Comparison of ENCODE assay signal across 26 cellular contexts in the genomic region with DNA sequence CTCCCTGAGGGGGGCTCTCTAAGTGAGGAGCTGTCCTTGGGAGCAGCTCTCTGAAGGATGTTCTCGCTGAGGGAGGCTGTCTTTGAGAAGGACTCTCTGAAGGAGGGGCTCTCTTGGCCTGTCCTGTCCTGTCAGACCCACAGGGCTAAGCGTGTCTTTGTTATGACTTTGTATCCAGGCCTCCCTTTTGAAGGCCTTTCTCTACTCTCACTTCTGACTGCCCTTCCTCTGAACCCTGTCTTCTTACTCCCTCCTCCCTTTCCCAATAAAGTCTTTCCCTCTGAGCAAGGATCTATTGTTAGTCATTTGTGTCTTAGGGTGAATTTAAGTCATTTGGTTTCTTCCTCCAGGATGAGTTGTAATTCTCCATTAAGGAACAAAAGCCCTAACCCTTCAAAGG.
DNase-seq lines count a peak whose midpoint lies in the region; ATAC-seq and TF ChIP-seq lines count a peak whose summit lies in the region.
"Had no signal": no experiment of that assay in that cellular context is flagged by ENCODE, and none has a peak within 500 bp of the region (broad histone marks: within the 10 kb centered on the region; RNA-seq: fewer than 3 reads in every experiment).

No MANE protein-coding gene starts in this region.

- peak; percentile 54 for DNase-seq in GM23248
- peak; percentile 87 for DNase-seq in esophagus muscularis mucosa (ENCODE audit: extremely low spot score)
- DNase-seq in mesothelial cell of epicardium (ENCODE audit: low spot score in 2 of 2, unreplicated experiment in 2 of 2): no peak
- DNase-seq in aorta: no peak
- no peak for DNase-seq in T-helper 17 cell
- DNase-seq in DMS79 (lab: John Stamatoyannopoulos, UW): no peak
- DNase-seq: activated CD4-positive, alpha-beta T cell treated with anti-CD3 and anti-CD28 coated beads for 48 hours; activated naive CD4-positive, alpha-beta T cell treated with Interleukin-2 at 50 U/mL for 16 hours; activated T-cell treated with anti-CD3 and anti-CD28 coated beads, Interleukin-2, amount 50 U/mL, for 24 hours; CD8-positive, alpha-beta T cell; GF-D8; head of caudate nucleus; midbrain; MV-4-11; NCI-H1694 treated with DMSO at 0.1 percent for 48 hours; NCI-H2171; NCI-H526; stimulated activated CD4-positive, alpha-beta T cell treated with anti-CD3 and anti-CD28 coated beads, Interleukin-12 subunit alpha, Interleukin-12 subunit beta, amount 100 ng/mL, for 4 hours; stimulated activated naive CD4-positive, alpha-beta T cell treated with Interleukin-2 at 50 U/mL for 16 hours; T-cell had no signal

- H3K9me3 Mint-ChIP-seq in mesothelial cell of epicardium: peaks cover 11% of the 10 kb centered on the region
- H3K9me3 Mint-ChIP-seq: activated T-cell treated with anti-CD3 and anti-CD28 coated beads, Interleukin-2, amount 50 U/mL, for 24 hours; CD8-positive, alpha-beta T cell; natural killer cell treated with Interleukin-12 subunit alpha and Interleukin-12 subunit beta and Interleukin-15 and Interleukin-18, amount 100 ng/mL, for 72 hours; T-cell had no signal

- no peak overlapping the region for H3K9ac ChIP-seq in GM23248
- H3K9ac ChIP-seq: parathyroid adenoma had no signal

- TF ChIP-seq CTCF in esophagus muscularis mucosa (IDR thresholded peaks at IDR 0.05): no peak
- TF ChIP-seq CTCF in mesothelial cell of epicardium (IDR thresholded peaks at IDR 0.05; ENCODE audit: unreplicated experiment): no peak

- 81 to 88% methylated on average over 2 of the region's 2 CpGs for WGBS in GM23248 (ENCODE audit: low coverage in 1 of 2, low lambda C conversion rate in 2 of 2, missing lambda C conversion rate in 2 of 2), 2 experiments
- WGBS in esophagus muscularis mucosa: 78% methylated on average over 2 of the region's 2 CpGs
- WGBS in aorta, 2 donors: 84 to 94% methylated on average over 2 of the region's 2 CpGs

- no peak for TF ChIP-seq EP300 in esophagus muscularis mucosa (IDR thresholded peaks at IDR 0.05)

- H3K4me3 ChIP-seq in GM23248: no peak overlapping the region
- no peak overlapping the region for H3K4me3 ChIP-seq in esophagus muscularis mucosa
- no peak overlapping the region for H3K4me3 ChIP-seq in aorta (ENCODE audit: low read length in 2 of 2)
- H3K4me3 ChIP-seq: right atrium auricular region had no signal

- H3K27me3 ChIP-seq in GM23248 (replicated peaks; ENCODE audit: insufficient read depth): no peaks in the 10 kb centered on the region
- H3K27me3 ChIP-seq in esophagus muscularis mucosa: no peaks in the 10 kb centered on the region
- peaks cover 0 to 2% of the 10 kb centered on the region in 2 donors for H3K27me3 ChIP-seq in aorta (ENCODE audit: control insufficient read depth in 1 of 2, insufficient read depth in 2 of 2, low read length in 1 of 2)
- H3K27me3 ChIP-seq: right atrium auricular region had no signal

- no peak overlapping the region for H3K4me2 ChIP-seq in GM23248 (ENCODE audit: unreplicated experiment)

- H3K36me3 ChIP-seq in GM23248 (ENCODE audit: low read depth) (no peaks in the 10 kb centered on the region), esophagus muscularis mucosa (no peaks in the 10 kb centered on the region), aorta (ENCODE audit: control insufficient read depth in 1 of 2, insufficient read depth in 2 of 2, low read length in 1 of 2) (no peaks in the 10 kb centered on the region)
- H3K36me3 ChIP-seq: right atrium auricular region had no signal

- H3K4me3 Mint-ChIP-seq in mesothelial cell of epicardium: no peak overlapping the region
- no peak overlapping the region for H3K4me3 Mint-ChIP-seq in T-helper 17 cell
- H3K4me3 Mint-ChIP-seq: activated T-cell treated with anti-CD3 and anti-CD28 coated beads, Interleukin-2, amount 50 U/mL, for 24 hours; CD8-positive, alpha-beta T cell; natural killer cell treated with Interleukin-12 subunit alpha and Interleukin-12 subunit beta and Interleukin-15 and Interleukin-18, amount 100 ng/mL, for 72 hours; T-cell had no signal

- H4K20me1 ChIP-seq in GM23248 (ENCODE audit: insufficient read depth): no peaks in the 10 kb centered on the region

- no peaks in the 10 kb centered on the region for H3K36me3 Mint-ChIP-seq in mesothelial cell of epicardium
- H3K36me3 Mint-ChIP-seq in T-helper 17 cell (ENCODE audit: low read depth): no peaks in the 10 kb centered on the region
- H3K36me3 Mint-ChIP-seq: CD8-positive, alpha-beta T cell; natural killer cell treated with Interleukin-12 subunit alpha and Interleukin-12 subunit beta and Interleukin-15 and Interleukin-18, amount 100 ng/mL, for 72 hours; T-cell had no signal

- H3K27me3 Mint-ChIP-seq in mesothelial cell of epicardium (ENCODE audit: low read depth) (no peaks in the 10 kb centered on the region), T-helper 17 cell (no peaks in the 10 kb centered on the region)
- H3K27me3 Mint-ChIP-seq: activated T-cell treated with anti-CD3 and anti-CD28 coated beads, Interleukin-2, amount 50 U/mL, for 24 hours; natural killer cell treated with Interleukin-12 subunit alpha and Interleukin-12 subunit beta and Interleukin-15 and Interleukin-18, amount 100 ng/mL, for 72 hours; T-cell had no signal

- no peak overlapping the region for H3K27ac ChIP-seq in GM23248
- H3K27ac ChIP-seq in esophagus muscularis mucosa (replicated peaks in 1 of 4): peak overlapping the region in 2 of 4 donors; percentile 7 to 58
- H3K27ac ChIP-seq in aorta (ENCODE audit: low read depth in 1 of 2, low read length in 2 of 2): no peak overlapping the region
- H3K27ac ChIP-seq: parathyroid adenoma, right atrium auricular region had no signal

- no peak overlapping the region for H2AFZ ChIP-seq in GM23248
- H2AFZ ChIP-seq: parathyroid adenoma had no signal

- no peaks in the 10 kb centered on the region for H3K79me2 ChIP-seq in GM23248 (ENCODE audit: insufficient read depth)
- H3K79me2 ChIP-seq: parathyroid adenoma had no signal

- TF ChIP-seq POLR2A in esophagus muscularis mucosa (IDR thresholded peaks at IDR 0.05; ENCODE audit: low read depth): no peak

- H3K4me1 Mint-ChIP-seq in mesothelial cell of epicardium (peaks cover 44% of the 10 kb centered on the region), T-helper 17 cell (peaks cover 3% of the 10 kb centered on the region)

- H3K9me3 ChIP-seq in GM23248 (ENCODE audit: low read depth) (no peaks in the 10 kb centered on the region), esophagus muscularis mucosa (no peaks in the 10 kb centered on the region), aorta (ENCODE audit: control insufficient read depth, low read length) (no peaks in the 10 kb centered on the region), T-helper 17 cell (ENCODE audit: control insufficient read depth, low read length, poor library complexity, severe bottlenecking) (no peaks in the 10 kb centered on the region)
- H3K9me3 ChIP-seq: right atrium auricular region had no signal

- in situ Hi-C loops in GM23248 (cut with MboI): loop anchor here (25.0 kb wide), 1 partner anchor 522 kb away; no protein-coding TSS in a partner anchor

- no peaks in the 10 kb centered on the region for H3K9me2 ChIP-seq in GM23248 (ENCODE audit: insufficient read depth)

- ATAC-seq in aorta (ENCODE audit: low FRiP score): peak; percentile 13
- ATAC-seq in T-helper 17 cell: no peak
- no peak for ATAC-seq in HG02885 (IDR thresholded peaks at IDR 0.05; ENCODE audit: poor library complexity, unreplicated experiment)
- ATAC-seq: CD8-positive, alpha-beta T cell; left lobe of liver; Panc1; T-cell had no signal

- H3K27ac Mint-ChIP-seq in mesothelial cell of epicardium (peak overlapping the region; percentile 77), T-helper 17 cell (no peak overlapping the region)
- H3K27ac Mint-ChIP-seq: activated T-cell treated with anti-CD3 and anti-CD28 coated beads, Interleukin-2, amount 50 U/mL, for 24 hours; CD8-positive, alpha-beta T cell; natural killer cell treated with Interleukin-12 subunit alpha and Interleukin-12 subunit beta and Interleukin-15 and Interleukin-18, amount 100 ng/mL, for 72 hours; T-cell had no signal

- intact Hi-C loops in esophagus muscularis mucosa (cut with DNase I) (no loop called here), aorta (cut with DNase I) (loop anchor here in 1 of 2 donors (2.0 to 10.0 kb wide), 2 partner anchors 374 to 700 kb away; partner anchors contain the start of gene NCAM1)

- H3K4me1 ChIP-seq in GM23248 (ENCODE audit: insufficient read depth): no peaks in the 10 kb centered on the region
- H3K4me1 ChIP-seq in esophagus muscularis mucosa: peaks cover 3 to 39% (median 16%) of the 10 kb centered on the region in 4 donors
- no peaks in the 10 kb centered on the region for H3K4me1 ChIP-seq in aorta (ENCODE audit: control insufficient read depth in 1 of 2, insufficient read depth in 2 of 2, low read length in 2 of 2)
- H3K4me1 ChIP-seq: parathyroid adenoma had no signal

- no peaks in the 10 kb centered on the region for H3F3A ChIP-seq in GM23248 (ENCODE audit: insufficient read depth)

Comparison
In these comparisons a context has a peak if more than half of its experiments do, and no peak if none do; other contexts are left out.
1. DNase-seq: peak in GM23248 (single experiment) and esophagus muscularis mucosa (single experiment); none in mesothelial cell of epicardium (0 of 2), aorta (0 of 2), T-helper 17 cell (0 of 3) and DMS79 (single experiment).